Comparison of ENCODE assay signal across 9 cellular contexts in the genomic region with DNA sequence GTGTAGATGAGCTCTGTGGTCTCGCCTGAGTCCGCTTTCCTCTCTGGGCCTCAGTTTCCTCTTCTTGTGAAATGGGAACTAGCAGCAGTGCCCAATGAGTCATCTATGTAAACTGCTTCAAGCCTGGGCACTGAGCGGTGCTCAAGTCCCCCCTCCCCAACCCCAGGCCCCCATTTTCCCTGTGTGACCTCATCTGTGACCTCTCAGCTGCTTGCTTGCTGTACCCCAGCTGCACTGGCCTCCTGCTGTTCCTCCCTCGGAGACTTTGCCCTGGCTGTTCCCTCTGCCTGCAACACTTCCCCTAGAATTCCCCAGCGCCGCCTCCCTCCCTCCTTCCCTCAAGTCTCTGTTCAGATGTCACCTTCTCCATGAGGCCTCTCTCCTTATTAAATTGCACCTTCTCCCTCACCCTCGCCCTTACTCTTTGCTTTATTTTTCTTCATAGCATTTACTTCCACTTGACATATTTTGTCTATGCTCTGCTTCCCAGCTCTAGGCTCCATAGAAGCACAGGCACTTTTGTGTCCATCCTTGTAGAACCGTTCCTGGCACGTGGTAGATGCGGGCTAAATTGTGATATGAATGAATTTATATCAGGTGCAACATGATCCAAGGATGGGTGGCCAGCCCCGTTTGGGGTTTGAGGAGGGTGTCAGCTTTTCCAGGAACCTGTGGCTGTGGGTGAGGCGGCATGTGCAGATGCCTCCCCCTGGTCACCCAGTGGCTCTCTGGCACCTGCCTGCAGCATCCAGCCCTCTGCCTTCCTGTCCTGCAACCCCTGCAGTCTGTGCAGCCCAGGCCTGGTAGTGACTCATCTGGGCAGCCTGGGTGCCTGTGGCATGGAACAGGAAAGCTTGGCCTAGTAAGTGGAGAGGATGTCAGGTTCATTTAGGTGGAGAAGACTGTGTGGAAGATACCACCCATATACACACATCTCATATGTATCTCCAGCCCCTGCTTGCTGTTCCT. TPM values are rescaled to one million over a fixed set of nuclear protein-coding genes. Genes with fewer than 3 reads are reported as not detected.
DNase-seq lines count a peak whose midpoint lies in the region; ATAC-seq and TF ChIP-seq lines count a peak whose summit lies in the region.
"Had no signal": no experiment of that assay in that cellular context is flagged by ENCODE, and none has a peak within 500 bp of the region (broad histone marks: within the 10 kb centered on the region; RNA-seq: fewer than 3 reads in every experiment).

No MANE protein-coding gene starts in this region.

- peaks cover 0 to 2% of the 10 kb centered on the region in 2 donors for H3K9me3 Mint-ChIP-seq in stimulated activated naive B cell treated with anti-CD40 and anti-IgM and Interleukin-4, amounts not matched to agents 10 μg/mL and 1 μg/mL and 100 μg/mL, for 72 hours
- H3K9me3 Mint-ChIP-seq: neural crest cell had no signal

- peak overlapping the region; percentile 61 to 87 for H3K4me3 Mint-ChIP-seq in stimulated activated naive B cell treated with anti-CD40 and anti-IgM and Interleukin-4, amounts not matched to agents 10 μg/mL and 1 μg/mL and 100 μg/mL, for 72 hours

- H3K9me3 ChIP-seq in RWPE2 (ENCODE audit: severe bottlenecking) (peaks cover 2% of the 10 kb centered on the region), right cardiac atrium (ENCODE audit: control insufficient read depth, low read length) (peaks cover 2% of the 10 kb centered on the region)

- H3K4me1 ChIP-seq in RWPE2 (ENCODE audit: insufficient read depth, poor library complexity, severe bottlenecking) (peaks cover 44% of the 10 kb centered on the region), right cardiac atrium (ENCODE audit: control insufficient read depth, insufficient read depth, low read length) (peaks cover 6% of the 10 kb centered on the region)

- H3K27ac ChIP-seq in RWPE2 (ENCODE audit: poor library complexity, severe bottlenecking) (peak overlapping the region; percentile 90), right cardiac atrium (ENCODE audit: low read length) (peak overlapping the region; percentile 1)

- H3K36me3 Mint-ChIP-seq in stimulated activated naive B cell treated with anti-CD40 and anti-IgM and Interleukin-4, amounts not matched to agents 10 μg/mL and 1 μg/mL and 100 μg/mL, for 72 hours, result peaks cover 31 to 55% of the 10 kb centered on the region in 2 donors

- ATAC-seq in RWPE2 (ENCODE audit: low read depth), result peak; percentile 73
- peak; percentile 18 to 23 for ATAC-seq in right cardiac atrium
- peak in 1 of 2 donors; percentile 11 for ATAC-seq in stimulated activated naive B cell treated with anti-CD40 and anti-IgM and Interleukin-4, amounts not matched to agents 10 μg/mL and 1 μg/mL and 100 μg/mL, for 72 hours (replicated peaks)
- no peak for ATAC-seq in HG03025 (IDR thresholded peaks at IDR 0.05; ENCODE audit: low FRiP score, unreplicated experiment)
- ATAC-seq in GM19035 (IDR thresholded peaks at IDR 0.05; ENCODE audit: unreplicated experiment), result no peak

- H3K4me3 ChIP-seq in RWPE2 (ENCODE audit: severe bottlenecking), result no peak overlapping the region
- H3K4me3 ChIP-seq in right cardiac atrium (ENCODE audit: low read length), result no peak overlapping the region

- DNase-seq in DMS153 (lab: John Stamatoyannopoulos, UW) (peak; percentile 8), DMS153 treated with DMSO at 0.1 percent for 48 hours (lab: John Stamatoyannopoulos, UW; ENCODE audit: unreplicated experiment) (no peak), RWPE2 (ENCODE audit: low spot score) (peak; percentile 76), right cardiac atrium (no peak), GM10266 (ENCODE audit: extremely low spot score) (no peak)
- no peak for DNase-seq in stimulated activated naive B cell treated with anti-CD40 and anti-IgM and Interleukin-4, amounts not matched to agents 10 μg/mL and 1 μg/mL and 100 μg/mL, for 72 hours

- no peaks in the 10 kb centered on the region for H3K27me3 Mint-ChIP-seq in stimulated activated naive B cell treated with anti-CD40 and anti-IgM and Interleukin-4, amounts not matched to agents 10 μg/mL and 1 μg/mL and 100 μg/mL, for 72 hours

- intact Hi-C loops in right cardiac atrium (cut with DNase I), result no loop called here

- TF ChIP-seq CTCF in RWPE2 (IDR thresholded peaks at IDR 0.05; ENCODE audit: poor library complexity, severe bottlenecking) (no peak), GM10266 (IDR thresholded peaks at IDR 0.05; ENCODE audit: control insufficient read depth, insufficient read depth, low read depth, missing control alignments) (no peak)

- 71% methylated on average over 12 of the region's 12 CpGs for WGBS in right cardiac atrium

- H3K36me3 ChIP-seq in RWPE2 (ENCODE audit: low read depth), result peaks cover 30% of the 10 kb centered on the region

- H3K27me3 ChIP-seq in RWPE2 (ENCODE audit: insufficient read depth, poor library complexity, severe bottlenecking), result no peaks in the 10 kb centered on the region
- no peaks in the 10 kb centered on the region for H3K27me3 ChIP-seq in right cardiac atrium (ENCODE audit: control insufficient read depth, insufficient read depth)

- H3K4me1 Mint-ChIP-seq in stimulated activated naive B cell treated with anti-CD40 and anti-IgM and Interleukin-4, amounts not matched to agents 10 μg/mL and 1 μg/mL and 100 μg/mL, for 72 hours, result peaks cover 46 to 67% of the 10 kb centered on the region in 2 donors

- peak overlapping the region; percentile 95 for H3K27ac Mint-ChIP-seq in stimulated activated naive B cell treated with anti-CD40 and anti-IgM and Interleukin-4, amounts not matched to agents 10 μg/mL and 1 μg/mL and 100 μg/mL, for 72 hours

RNA-seq across cellular contexts. Expression of a gene that starts 26.3 kb away (rescaled TPM):
- total RNA-seq in right cardiac atrium, result 10 to 100 TPM in 3 of 4 donors, 1 to 10 TPM in 1; 7.5 to 19.8 (median 12.4) TPM
- 7.8 TPM for polyA plus RNA-seq in right cardiac atrium

RNA-seq across cellular contexts. Expression of a gene that starts 26.9 kb away (rescaled TPM):
- not detected for total RNA-seq in right cardiac atrium
- polyA plus RNA-seq in right cardiac atrium, result not detected
- total RNA-seq: neural crest cell had no signal

Comparison
In these comparisons a context has a peak if more than half of its experiments do, and no peak if none do; other contexts are left out.
1. DNase-seq: peak in DMS153 (single experiment) and RWPE2 (single experiment); none in DMS153 treated with DMSO at 0.1 percent for 48 hours (single experiment), right cardiac atrium (0 of 3), stimulated activated naive B cell treated with anti-CD40 and anti-IgM and Interleukin-4, amounts not matched to agents 10 μg/mL and 1 μg/mL and 100 μg/mL, for 72 hours (single experiment) and GM10266 (single experiment).
2. ATAC-seq: peak in RWPE2 (single experiment) and right cardiac atrium (2 of 2); none in HG03025 (single experiment) and GM19035 (single experiment).